In the genomic region with DNA sequence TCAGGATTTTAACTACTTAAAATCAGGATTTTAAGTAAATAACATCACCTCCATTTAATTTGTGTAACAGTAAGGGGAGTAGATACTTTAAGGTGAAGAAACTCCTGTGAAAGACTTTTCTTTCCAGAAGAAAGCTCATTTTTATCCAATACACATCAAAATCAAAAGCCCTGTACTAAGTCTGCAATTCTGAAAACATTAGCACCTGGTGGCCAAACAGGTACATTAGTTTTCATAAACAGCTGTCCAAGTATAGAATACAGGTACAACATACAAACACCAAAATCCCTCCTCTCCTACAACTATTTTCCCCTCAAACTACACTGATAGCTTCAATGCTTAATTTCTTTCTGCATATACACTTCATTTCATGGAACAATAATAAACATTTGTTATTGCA, we compare ENCODE assay signal across 12 cellular contexts. TPM values are rescaled to one million over a fixed set of nuclear protein-coding genes. Genes with fewer than 3 reads are reported as not detected.
A peak's percentile ranks its signal among the peaks of the same experiment; 100 is the strongest.
DNase-seq lines count a peak whose midpoint lies in the region; ATAC-seq and TF ChIP-seq lines count a peak whose summit lies in the region.
"Had no signal": no experiment of that assay in that cellular context is flagged by ENCODE, and none has a peak within 500 bp of the region (broad histone marks: within the 10 kb centered on the region; RNA-seq: fewer than 3 reads in every experiment).

No MANE protein-coding gene starts in this region.

- CTCF ChIA-PET in MCF 10A (lab: Yijun Ruan, JAX), result interaction anchor here (0.6 to 2.2 kb wide), 7 partner anchors 10 to 621 kb away, joined by 3 to 11 read pairs (median 4); a partner anchor contains a TSS

- peak; percentile 11 for TF ChIP-seq CTCF in MCF 10A (IDR thresholded peaks at IDR 0.05; ENCODE audit: unreplicated experiment)
- TF ChIP-seq CTCF in breast epithelium (IDR thresholded peaks at IDR 0.05), result no peak
- peak; percentile 50; the same call in 1 of the 2 replicates for TF ChIP-seq CTCF in OCI-LY1 (IDR thresholded peaks at IDR 0.05; ENCODE audit: low read length)
- TF ChIP-seq CTCF in endodermal cell (conservative IDR thresholded peaks at IDR 0.05), result peak; percentile 48
- no peak for TF ChIP-seq CTCF in colonic mucosa (IDR thresholded peaks at IDR 0.05)

- no peaks in the 10 kb centered on the region for H3K4me1 ChIP-seq in breast epithelium
- H3K4me1 ChIP-seq in OCI-LY1 (ENCODE audit: insufficient read depth, low read length, severe bottlenecking), result peaks cover 87% of the 10 kb centered on the region
- H3K4me1 ChIP-seq in endodermal cell (ENCODE audit: control insufficient read depth, insufficient read depth, low read length), result no peaks in the 10 kb centered on the region
- no peaks in the 10 kb centered on the region for H3K4me1 ChIP-seq in colonic mucosa

- no peaks in the 10 kb centered on the region for H3K9me2 ChIP-seq in OCI-LY1 (ENCODE audit: low read depth, low read length)

- no peak overlapping the region for H3K4me3 ChIP-seq in breast epithelium
- H3K4me3 ChIP-seq in OCI-LY1 (ENCODE audit: low read depth, low read length, poor library complexity, severe bottlenecking), result no peak overlapping the region
- no peak overlapping the region for H3K4me3 ChIP-seq in endodermal cell (ENCODE audit: low read length)
- H3K4me3 ChIP-seq in colonic mucosa, result no peak overlapping the region
- H3K4me3 ChIP-seq: heart right ventricle, pancreas had no signal

- DNase-seq in MCF 10A (ENCODE audit: unreplicated experiment), result no peak
- no peak for DNase-seq in breast epithelium (ENCODE audit: low spot score in 2 of 2)
- no peak for DNase-seq in endodermal cell
- no peak for DNase-seq in colonic mucosa
- DNase-seq in amniotic stem cell (lab: John Stamatoyannopoulos, UW), result no peak
- no peak for DNase-seq in stimulated activated CD4-positive, alpha-beta T cell treated with anti-CD3 and anti-CD28 coated beads, Interleukin-1b, Interleukin-23, amount 100 ng/mL, for 48 hours
- DNase-seq: EL, heart right ventricle, pancreas had no signal

- intact Hi-C loops in MCF 10A (cut with micrococcal nuclease) (no loop called here), breast epithelium (cut with DNase I; ENCODE audit: low total_unique reads) (no loop called here), colonic mucosa (cut with DNase I) (no loop called here)

- no peak for TF ChIP-seq POLR2A in breast epithelium (IDR thresholded peaks at IDR 0.05)

- H3K27ac Mint-ChIP-seq in MCF 10A (ENCODE audit: low read depth, unreplicated experiment), result peak overlapping the region; percentile 25
- H3K27ac Mint-ChIP-seq in endodermal cell, result no peak overlapping the region
- H3K27ac Mint-ChIP-seq in stimulated activated memory B cell treated with anti-CD40 and anti-IgM and Interleukin-4, amounts not matched to agents 10 μg/mL and 1 μg/mL and 100 μg/mL, for 72 hours, result peak overlapping the region; percentile 90

- no peak overlapping the region for H3K9ac ChIP-seq in OCI-LY1 (ENCODE audit: low read length)
- H3K9ac ChIP-seq in endodermal cell (ENCODE audit: extremely low read depth, low read length, poor library complexity, severe bottlenecking), result no peak overlapping the region
- H3K9ac ChIP-seq in colonic mucosa (ENCODE audit: low read depth in 2 of 2, low read length in 2 of 2), result no peak overlapping the region

- peak overlapping the region; percentile 23; the same call in 1 of the 2 replicates for H3K4me2 ChIP-seq in OCI-LY1 (ENCODE audit: low read length)

- H3K79me2 ChIP-seq in OCI-LY1 (ENCODE audit: insufficient read depth, low read length), result no peaks in the 10 kb centered on the region

- H3F3A ChIP-seq in OCI-LY1 (ENCODE audit: insufficient read depth, low read length), result peaks cover 8% of the 10 kb centered on the region

- H3K4me1 Mint-ChIP-seq in MCF 10A (ENCODE audit: insufficient read depth, unreplicated experiment) (peaks cover 7% of the 10 kb centered on the region), endodermal cell (peaks cover 7% of the 10 kb centered on the region)
- H3K4me1 Mint-ChIP-seq in stimulated activated memory B cell treated with anti-CD40 and anti-IgM and Interleukin-4, amounts not matched to agents 10 μg/mL and 1 μg/mL and 100 μg/mL, for 72 hours, result peaks cover 66% of the 10 kb centered on the region

- POLR2A ChIA-PET in MCF 10A (lab: Yijun Ruan, JAX), result no interaction called here

- H3K9me3 Mint-ChIP-seq in MCF 10A (ENCODE audit: unreplicated experiment) (no peaks in the 10 kb centered on the region), endodermal cell (no peaks in the 10 kb centered on the region)
- peaks cover 8% of the 10 kb centered on the region for H3K9me3 Mint-ChIP-seq in stimulated activated memory B cell treated with anti-CD40 and anti-IgM and Interleukin-4, amounts not matched to agents 10 μg/mL and 1 μg/mL and 100 μg/mL, for 72 hours

- H3K36me3 ChIP-seq in breast epithelium, result no peaks in the 10 kb centered on the region
- peaks cover 46% of the 10 kb centered on the region for H3K36me3 ChIP-seq in OCI-LY1 (ENCODE audit: insufficient read depth, low read length)
- H3K36me3 ChIP-seq in endodermal cell (ENCODE audit: control insufficient read depth, insufficient read depth, low read length), result peaks cover 72% of the 10 kb centered on the region
- no peaks in the 10 kb centered on the region for H3K36me3 ChIP-seq in colonic mucosa

- H3K27me3 ChIP-seq in breast epithelium (no peaks in the 10 kb centered on the region), OCI-LY1 (ENCODE audit: insufficient read depth, low read length) (no peaks in the 10 kb centered on the region), endodermal cell (ENCODE audit: control insufficient read depth, insufficient read depth, low read length, poor library complexity, severe bottlenecking) (no peaks in the 10 kb centered on the region), colonic mucosa (no peaks in the 10 kb centered on the region)
- H3K27me3 ChIP-seq: heart right ventricle, pancreas had no signal

- H3K4me3 Mint-ChIP-seq in MCF 10A (ENCODE audit: unreplicated experiment), result no peak overlapping the region
- no peak overlapping the region for H3K4me3 Mint-ChIP-seq in endodermal cell
- peak overlapping the region; percentile 43 for H3K4me3 Mint-ChIP-seq in stimulated activated memory B cell treated with anti-CD40 and anti-IgM and Interleukin-4, amounts not matched to agents 10 μg/mL and 1 μg/mL and 100 μg/mL, for 72 hours

- H3K36me3 Mint-ChIP-seq in MCF 10A (ENCODE audit: insufficient read depth, unreplicated experiment) (peaks cover 48% of the 10 kb centered on the region), endodermal cell (ENCODE audit: low read depth) (peaks cover 61% of the 10 kb centered on the region)
- H3K36me3 Mint-ChIP-seq in stimulated activated memory B cell treated with anti-CD40 and anti-IgM and Interleukin-4, amounts not matched to agents 10 μg/mL and 1 μg/mL and 100 μg/mL, for 72 hours, result peaks cover 67% of the 10 kb centered on the region

- H3K9me3 ChIP-seq in breast epithelium, result no peaks in the 10 kb centered on the region
- no peaks in the 10 kb centered on the region for H3K9me3 ChIP-seq in OCI-LY1 (ENCODE audit: low read length)
- H3K9me3 ChIP-seq in endodermal cell (ENCODE audit: control insufficient read depth, low read length), result no peaks in the 10 kb centered on the region
- no peaks in the 10 kb centered on the region for H3K9me3 ChIP-seq in colonic mucosa
- H3K9me3 ChIP-seq: heart right ventricle, pancreas had no signal

- no peaks in the 10 kb centered on the region for H3K27me3 Mint-ChIP-seq in MCF 10A (ENCODE audit: insufficient read depth, unreplicated experiment)
- no peaks in the 10 kb centered on the region for H3K27me3 Mint-ChIP-seq in endodermal cell (ENCODE audit: insufficient read depth)
- H3K27me3 Mint-ChIP-seq in stimulated activated memory B cell treated with anti-CD40 and anti-IgM and Interleukin-4, amounts not matched to agents 10 μg/mL and 1 μg/mL and 100 μg/mL, for 72 hours, result no peaks in the 10 kb centered on the region

- H3K27ac ChIP-seq in breast epithelium (no peak overlapping the region), OCI-LY1 (ENCODE audit: low read depth, low read length, poor library complexity, severe bottlenecking) (peak overlapping the region; percentile 68), endodermal cell (ENCODE audit: low read depth, low read length) (no peak overlapping the region), colonic mucosa (no peak overlapping the region)
- H3K27ac ChIP-seq: pancreas, RWPE1 had no signal

- BruUV-seq in MCF 10A (replicated peaks; lab: Mats Ljungman, UMichigan), result no TSS peak

- H4K20me1 ChIP-seq in OCI-LY1 (ENCODE audit: insufficient read depth, low read length), result no peaks in the 10 kb centered on the region

- H2AFZ ChIP-seq in OCI-LY1 (ENCODE audit: low read length), result no peak overlapping the region

- no peak for ATAC-seq in stimulated activated memory B cell treated with anti-CD40 and anti-IgM and Interleukin-4, amounts not matched to agents 10 μg/mL and 1 μg/mL and 100 μg/mL, for 72 hours

RNA-seq across cellular contexts. Expression of a gene that starts 22.9 kb away (rescaled TPM):
- total RNA-seq in MCF 10A (2022) (56.5 and 64.1 TPM in 2 replicates), breast epithelium (10 to 100 TPM; 35.8 to 89.7 (median 50.8) TPM), endodermal cell (10 to 100 TPM; 61.3 to 61.5 TPM), colonic mucosa (10 to 100 TPM; 46.3 to 57.7 TPM)
- 54.5 TPM for polyA plus RNA-seq in endodermal cell (2013, experiment 1 of 2)
- 53.0 TPM for polyA plus RNA-seq in endodermal cell (2013, experiment 2 of 2)

RNA-seq across cellular contexts. Expression of a gene that starts 44.4 kb away (rescaled TPM):
- total RNA-seq in MCF 10A (2022) (not detected in 2 replicates), breast epithelium (under 1 TPM in 1 of 3 donors, not detected in 2; 0.15 TPM), endodermal cell (under 1 TPM; 0.57 to 0.93 TPM), colonic mucosa (under 1 TPM in 1 of 2 donors, not detected in 1; 0.11 TPM)
- 0.18 TPM for polyA plus RNA-seq in endodermal cell (2013, experiment 1 of 2)
- not detected for polyA plus RNA-seq in endodermal cell (2013, experiment 2 of 2)
- total RNA-seq: heart right ventricle had no signal
- polyA plus RNA-seq: heart right ventricle had no signal

Comparison
In these comparisons a context has a peak if more than half of its experiments do, and no peak if none do; other contexts are left out.
1. CTCF ChIP-seq: peak in MCF 10A (single experiment), OCI-LY1 (single experiment) and endodermal cell (single experiment); none in breast epithelium (0 of 3) and colonic mucosa (single experiment).